In genomic region chrX:13662537-13662841, GRCh38 we compare ENCODE assay signal across 11 cellular contexts. TPM values are rescaled to one million over a fixed set of nuclear protein-coding genes. Genes with fewer than 3 reads are reported as not detected.
DNase-seq lines count a peak whose midpoint lies in the region; ATAC-seq and TF ChIP-seq lines count a peak whose summit lies in the region.
"Had no signal": no experiment of that assay in that cellular context is flagged by ENCODE, and none has a peak within 500 bp of the region (broad histone marks: within the 10 kb centered on the region; RNA-seq: fewer than 3 reads in every experiment).

No MANE protein-coding gene starts in this region.

- H3K36me3 ChIP-seq in suprapubic skin: no peaks in the 10 kb centered on the region

- peak overlapping the region; percentile 85 for H3K27ac Mint-ChIP-seq in T-helper 17 cell

- H3K27me3 Mint-ChIP-seq in activated T-cell treated with anti-CD3 and anti-CD28 coated beads, Interleukin-2, amount 50 U/mL, for 4 hours (ENCODE audit: low read depth): no peaks in the 10 kb centered on the region
- no peaks in the 10 kb centered on the region for H3K27me3 Mint-ChIP-seq in T-helper 17 cell
- H3K27me3 Mint-ChIP-seq: activated CD4-positive, alpha-beta T cell treated with anti-CD3 and anti-CD28 coated beads, Interleukin-2, amount 10 ng/mL, durations not matched to agents 7 days and 5 days had no signal

- H3K27me3 ChIP-seq in suprapubic skin: no peaks in the 10 kb centered on the region

- peaks cover 16% of the 10 kb centered on the region for H3K4me1 Mint-ChIP-seq in activated T-cell treated with anti-CD3 and anti-CD28 coated beads, Interleukin-2, amount 50 U/mL, for 4 hours (ENCODE audit: low read depth)
- peaks cover 8% of the 10 kb centered on the region for H3K4me1 Mint-ChIP-seq in T-helper 17 cell

- H3K4me3 Mint-ChIP-seq in activated T-cell treated with anti-CD3 and anti-CD28 coated beads, Interleukin-2, amount 50 U/mL, for 4 hours: peak overlapping the region; percentile 51
- H3K4me3 Mint-ChIP-seq in T-helper 17 cell: peak overlapping the region; percentile 63
- H3K4me3 Mint-ChIP-seq: activated CD4-positive, alpha-beta T cell treated with anti-CD3 and anti-CD28 coated beads, Interleukin-2, amount 10 ng/mL, durations not matched to agents 7 days and 5 days had no signal

- H3K27ac ChIP-seq in suprapubic skin (no peak overlapping the region), substantia nigra (ENCODE audit: low read depth, low read length, poor library complexity, severe bottlenecking) (no peak overlapping the region)
- H3K27ac ChIP-seq: HL-60 had no signal

- TF ChIP-seq POLR2A in suprapubic skin (IDR thresholded peaks at IDR 0.05): no peak

- peaks cover 10% of the 10 kb centered on the region for H3K36me3 Mint-ChIP-seq in activated T-cell treated with anti-CD3 and anti-CD28 coated beads, Interleukin-2, amount 50 U/mL, for 4 hours (ENCODE audit: insufficient read depth)
- H3K36me3 Mint-ChIP-seq in T-helper 17 cell (ENCODE audit: low read depth): peaks cover 2% of the 10 kb centered on the region

- H3K4me3 ChIP-seq in suprapubic skin: peak overlapping the region; percentile 14

- no peak for DNase-seq in activated T-cell treated with anti-CD3 and anti-CD28 coated beads, Interleukin-2, amount 50 U/mL, for 4 hours
- no peak for DNase-seq in activated T-cell treated with anti-CD3 and anti-CD28 coated beads, Interleukin-2, amount 50 U/mL, for 1 hour
- DNase-seq in T-helper 17 cell (no peak), hepatic stellate cell (ENCODE audit: low spot score) (peak; percentile 21), suprapubic skin (ENCODE audit: low spot score in 2 of 2) (no peak), substantia nigra (lab: John Stamatoyannopoulos, UW) (no peak), COLO829 (ENCODE audit: low spot score) (no peak), NCI-H1930 (lab: John Stamatoyannopoulos, UW) (no peak)
- DNase-seq: activated CD4-positive, alpha-beta T cell treated with anti-CD3 and anti-CD28 coated beads, Interleukin-2, amount 10 ng/mL, durations not matched to agents 7 days and 5 days; islet precursor cell had no signal

- no peak for TF ChIP-seq CTCF in suprapubic skin (IDR thresholded peaks at IDR 0.05)

- 79% methylated on average over 1 of the region's 1 CpG for WGBS in suprapubic skin

- H3K9me3 ChIP-seq in T-helper 17 cell (ENCODE audit: control insufficient read depth, low read length, poor library complexity, severe bottlenecking): no peaks in the 10 kb centered on the region
- H3K9me3 ChIP-seq in suprapubic skin: no peaks in the 10 kb centered on the region

- TF ChIP-seq EP300 in suprapubic skin (IDR thresholded peaks at IDR 0.05): no peak

- no peak for ATAC-seq in activated T-cell treated with anti-CD3 and anti-CD28 coated beads, Interleukin-2, amount 50 U/mL, for 4 hours
- no peak for ATAC-seq in T-helper 17 cell

- H3K9me3 Mint-ChIP-seq in activated T-cell treated with anti-CD3 and anti-CD28 coated beads, Interleukin-2, amount 50 U/mL, for 4 hours: no peaks in the 10 kb centered on the region
- H3K9me3 Mint-ChIP-seq: activated CD4-positive, alpha-beta T cell treated with anti-CD3 and anti-CD28 coated beads, Interleukin-2, amount 10 ng/mL, durations not matched to agents 7 days and 5 days had no signal

- H3K4me1 ChIP-seq in suprapubic skin: peaks cover 3% of the 10 kb centered on the region

RNA-seq across cellular contexts. Expression of gene TCEANC, which starts 9.5 kb away (rescaled TPM):
- 1 to 10 TPM; 1.4 to 2.2 (median 1.4) TPM for total RNA-seq in activated T-cell treated with anti-CD3 and anti-CD28 coated beads, Interleukin-2, amount 50 U/mL, for 4 hours
- 1 to 10 TPM; 7.8 to 8.8 TPM for total RNA-seq in T-helper 17 cell
- 1 to 10 TPM; 1.7 to 4.7 (median 3.2) TPM for total RNA-seq in suprapubic skin

RNA-seq across cellular contexts. Expression of gene RAB9A, which starts 26.4 kb away (rescaled TPM):
- total RNA-seq in activated T-cell treated with anti-CD3 and anti-CD28 coated beads, Interleukin-2, amount 50 U/mL, for 4 hours: 10 to 100 TPM; 11.8 to 17.8 (median 17.3) TPM
- total RNA-seq in T-helper 17 cell (10 to 100 TPM; 21.8 to 34.0 TPM), suprapubic skin (10 to 100 TPM; 20.3 to 43.6 (median 32.0) TPM)
